ENCODE assay signal across 7 cellular contexts in genomic region chr7:128564123-128564700, GRCh38.
DNase-seq lines count a peak whose midpoint lies in the region; ATAC-seq and TF ChIP-seq lines count a peak whose summit lies in the region.
"Not testable (repeated sequence)": the region's sequence is repeated elsewhere in the genome, so short reads cannot be mapped to it uniquely, and the experiment has no call there.

No MANE protein-coding gene starts in this region.

- TF ChIP-seq EP300 in transverse colon (IDR thresholded peaks at IDR 0.05; ENCODE audit: low read depth), result not testable (repeated sequence)

- not testable (repeated sequence) for H3K4me3 Mint-ChIP-seq in CD4-positive, alpha-beta memory T cell; T-cell; activated CD4-positive, alpha-beta T cell treated with anti-CD3 and anti-CD28 coated beads, Interleukin-2, amount 10 ng/mL, durations not matched to agents 24 days and 14 days; immature natural killer cell; natural killer cell

- H3K9me3 Mint-ChIP-seq in CD4-positive, alpha-beta memory T cell; T-cell; activated CD4-positive, alpha-beta T cell treated with anti-CD3 and anti-CD28 coated beads, Interleukin-2, amount 10 ng/mL, durations not matched to agents 24 days and 14 days; activated naive CD4-positive, alpha-beta T cell treated with anti-CD3 and anti-CD28 coated beads, Interleukin-2, amount 50 U/mL, for 72 hours; immature natural killer cell; natural killer cell: not testable (repeated sequence)

- H3K27ac ChIP-seq in CD4-positive, alpha-beta memory T cell (ENCODE audit: low read depth, low read length), result not testable (repeated sequence)
- H3K27ac ChIP-seq in transverse colon, result peak overlapping the region in 3 of 4 donors; percentile 9 to 21 (median 11)

- H3K4me1 Mint-ChIP-seq in CD4-positive, alpha-beta memory T cell, result peaks cover 14 to 35% (median 22%) of the 10 kb centered on the region in 4 donors
- H3K4me1 Mint-ChIP-seq in T-cell (peaks cover 34 to 37% (median 37%) of the 10 kb centered on the region in 3 donors), immature natural killer cell (peaks cover 18 to 57% of the 10 kb centered on the region in 2 donors), natural killer cell (peaks cover 24 to 30% of the 10 kb centered on the region in 2 donors)
- peaks cover 15% of the 10 kb centered on the region for H3K4me1 Mint-ChIP-seq in activated CD4-positive, alpha-beta T cell treated with anti-CD3 and anti-CD28 coated beads, Interleukin-2, amount 10 ng/mL, durations not matched to agents 24 days and 14 days

- not testable (repeated sequence) for TF ChIP-seq CTCF in natural killer cell (IDR thresholded peaks at IDR 0.05); transverse colon (IDR thresholded peaks at IDR 0.05)

- H3K27ac Mint-ChIP-seq in CD4-positive, alpha-beta memory T cell, result peak overlapping the region in 4 of 7 donors; percentile 34 to 84 (median 66)
- H3K27ac Mint-ChIP-seq in T-cell (peak overlapping the region; percentile 28 to 69), immature natural killer cell (peak overlapping the region; percentile 39 to 81 (median 56)), natural killer cell (peak overlapping the region; percentile 47 to 65)
- H3K27ac Mint-ChIP-seq in activated CD4-positive, alpha-beta T cell treated with anti-CD3 and anti-CD28 coated beads, Interleukin-2, amount 10 ng/mL, durations not matched to agents 24 days and 14 days, result peak overlapping the region; percentile 47
- H3K27ac Mint-ChIP-seq in activated naive CD4-positive, alpha-beta T cell treated with anti-CD3 and anti-CD28 coated beads, Interleukin-2, amount 50 U/mL, for 72 hours, result not testable (repeated sequence)

- in situ Hi-C loops in transverse colon (cut with MboI; ENCODE audit: low pct_ligation_motif_present in 1 of 4, low pct_unique_long_range_greater_than_20kb in 1 of 4, low sequenced_read_pairs in 3 of 4), result not testable (repeated sequence)

- intact Hi-C loops in CD4-positive, alpha-beta memory T cell (cut with micrococcal nuclease); activated CD4-positive, alpha-beta T cell treated with anti-CD3 and anti-CD28 coated beads, Interleukin-2, amount 10 ng/mL, durations not matched to agents 24 days and 14 days (cut with micrococcal nuclease); natural killer cell (cut with micrococcal nuclease); transverse colon (cut with DNase I; ENCODE audit: low total_unique reads): not testable (repeated sequence)

- not testable (repeated sequence) for H3K4me1 ChIP-seq in CD4-positive, alpha-beta memory T cell (ENCODE audit: insufficient read depth, low read length)
- peaks cover 0 to 25% (median 21%) of the 10 kb centered on the region in 4 donors for H3K4me1 ChIP-seq in transverse colon

- not testable (repeated sequence) for DNase-seq in CD4-positive, alpha-beta memory T cell; T-cell; activated CD4-positive, alpha-beta T cell treated with anti-CD3 and anti-CD28 coated beads, Interleukin-2, amount 10 ng/mL, durations not matched to agents 24 days and 14 days; activated naive CD4-positive, alpha-beta T cell treated with anti-CD3 and anti-CD28 coated beads, Interleukin-2, amount 50 U/mL, for 72 hours (ENCODE audit: low spot score in 2 of 2); immature natural killer cell; natural killer cell; transverse colon

- POLR2A ChIA-PET in CD4-positive, alpha-beta memory T cell (lab: Charles Lee; ENCODE audit: partially characterized antibody); T-cell (lab: Charles Lee): not testable (repeated sequence)

- not testable (repeated sequence) for H3K27me3 ChIP-seq in CD4-positive, alpha-beta memory T cell (ENCODE audit: insufficient read depth, low read length); transverse colon

- not testable (repeated sequence) for H3K9me3 ChIP-seq in CD4-positive, alpha-beta memory T cell (ENCODE audit: control insufficient read depth in 1 of 2, low read length in 2 of 2); transverse colon

- not testable (repeated sequence) for H3K36me3 ChIP-seq in CD4-positive, alpha-beta memory T cell (ENCODE audit: insufficient read depth, low read length); transverse colon

- ATAC-seq in T-cell (replicated peaks in 1 of 4), result not testable (repeated sequence)
- peak; percentile 34 to 47 for ATAC-seq in activated naive CD4-positive, alpha-beta T cell treated with anti-CD3 and anti-CD28 coated beads, Interleukin-2, amount 50 U/mL, for 72 hours
- ATAC-seq in natural killer cell, result peak in 1 of 3 donors; percentile 32

- CTCF ChIA-PET in CD4-positive, alpha-beta memory T cell (lab: Charles Lee; ENCODE audit: partially characterized antibody); T-cell (lab: Charles Lee): not testable (repeated sequence)

- not testable (repeated sequence) for TF ChIP-seq POLR2A in transverse colon (IDR thresholded peaks at IDR 0.05)

- H3K27me3 Mint-ChIP-seq in CD4-positive, alpha-beta memory T cell; T-cell; activated CD4-positive, alpha-beta T cell treated with anti-CD3 and anti-CD28 coated beads, Interleukin-2, amount 10 ng/mL, durations not matched to agents 24 days and 14 days; immature natural killer cell (ENCODE audit: low read depth in 3 of 3); natural killer cell (ENCODE audit: low read depth in 2 of 2): not testable (repeated sequence)

- 100% methylated on average over 1 to 2 of the region's 2 CpGs for WGBS in transverse colon (ENCODE audit: low coverage in 1 of 2), 2 donors

- peaks cover 10 to 34% of the 10 kb centered on the region in 2 donors for H3K36me3 Mint-ChIP-seq in CD4-positive, alpha-beta memory T cell
- H3K36me3 Mint-ChIP-seq in T-cell (peaks cover 23% of the 10 kb centered on the region), immature natural killer cell (peaks cover 0 to 15% (median 0%) of the 10 kb centered on the region in 3 donors)
- H3K36me3 Mint-ChIP-seq in activated CD4-positive, alpha-beta T cell treated with anti-CD3 and anti-CD28 coated beads, Interleukin-2, amount 10 ng/mL, durations not matched to agents 24 days and 14 days (ENCODE audit: low read depth), result peaks cover 25% of the 10 kb centered on the region
- peaks cover 0 to 11% of the 10 kb centered on the region in 2 donors for H3K36me3 Mint-ChIP-seq in activated naive CD4-positive, alpha-beta T cell treated with anti-CD3 and anti-CD28 coated beads, Interleukin-2, amount 50 U/mL, for 72 hours
- H3K36me3 Mint-ChIP-seq in natural killer cell, result not testable (repeated sequence)

- not testable (repeated sequence) for H3K4me3 ChIP-seq in CD4-positive, alpha-beta memory T cell (ENCODE audit: low read length in 2 of 2); transverse colon
